ENCODE assay signal across 8 cellular contexts in genomic region chr1:6701437-6702153, GRCh38. TPM values are rescaled to one million over a fixed set of nuclear protein-coding genes. Genes with fewer than 3 reads are reported as not detected.
DNase-seq lines count a peak whose midpoint lies in the region; ATAC-seq and TF ChIP-seq lines count a peak whose summit lies in the region.

Gene DNAJC11, minus strand, starts transcription at chr1:6701816. Its CDS starts 16 bp downstream, at chr1:6701800.

- peak within 1 kb of the TSS; percentile 73 for H3K27ac ChIP-seq in KOPT-K1 (ENCODE audit: low read depth, low read length, poor library complexity, severe bottlenecking)

- peak; percentile 93 for ATAC-seq in GM21786 (IDR thresholded peaks at IDR 0.05; ENCODE audit: unreplicated experiment)
- ATAC-seq in naive thymus-derived CD8-positive, alpha-beta T cell = peak; percentile 97

- H3K4me3 ChIP-seq in fibroblast of mammary gland (ENCODE audit: control insufficient read depth, low read depth, low read length) = peak within 1 kb of the TSS; percentile 95

- DNase-seq in Daoy (ENCODE audit: low read depth) (peak; percentile 93), RKO (ENCODE audit: low spot score) (peak; percentile 92), fibroblast of mammary gland (ENCODE audit: low read depth) (peak; percentile 86)
- DNase-seq in activated T-helper 1 cell treated with anti-CD3 and anti-CD28 coated beads, Interleukin-2, amount 50 U/mL, for 16 hours (ENCODE audit: low read depth in 1 of 2, low spot score in 1 of 2) = peak; percentile 72 to 86
- DNase-seq in naive thymus-derived CD8-positive, alpha-beta T cell = peak; percentile 83 to 94 (median 93)
- peak; percentile 80 to 91 (median 85) for DNase-seq in stimulated activated naive CD4-positive, alpha-beta T cell (lab: John Stamatoyannopoulos, UW)

- peaks cover 21 to 33% (median 27%) of the 10 kb centered on the region in 4 donors for H3K4me1 Mint-ChIP-seq in naive thymus-derived CD8-positive, alpha-beta T cell

- H3K4me3 Mint-ChIP-seq in naive thymus-derived CD8-positive, alpha-beta T cell = peak within 1 kb of the TSS; percentile 80 to 96 (median 94)

- peak within 1 kb of the TSS; percentile 82 to 97 (median 93) for H3K27ac Mint-ChIP-seq in naive thymus-derived CD8-positive, alpha-beta T cell

- no peaks in the 10 kb centered on the region for H3K27me3 Mint-ChIP-seq in naive thymus-derived CD8-positive, alpha-beta T cell

- peaks cover 0 to 8% (median 0%) of the 10 kb centered on the region in 3 donors for H3K36me3 Mint-ChIP-seq in naive thymus-derived CD8-positive, alpha-beta T cell

- peaks cover 9% of the 10 kb centered on the region for H3K36me3 ChIP-seq in KOPT-K1 (ENCODE audit: insufficient read depth, low read length)

- POLR2A ChIA-PET in naive thymus-derived CD8-positive, alpha-beta T cell (lab: Charles Lee) = interaction anchor here (0.6 to 1.5 kb wide), 8 partner anchors 9 to 210 kb away, joined by 3 to 7 read pairs (median 4); partner anchors contain the start of genes CAMTA1, NOL9, PLEKHG5 and TAS1R1

- no peaks in the 10 kb centered on the region for H3K9me3 ChIP-seq in KOPT-K1 (ENCODE audit: insufficient read depth, low read length, poor library complexity, severe bottlenecking)

- TF ChIP-seq CTCF in fibroblast of mammary gland (conservative IDR thresholded peaks at IDR 0.05; ENCODE audit: control insufficient read depth, insufficient read depth, low read depth, low read length) = no peak

- no peaks in the 10 kb centered on the region for H3K9me3 Mint-ChIP-seq in naive thymus-derived CD8-positive, alpha-beta T cell

RNA-seq across cellular contexts. Expression of gene DNAJC11, which starts in this region (rescaled TPM):
- total RNA-seq in Daoy (2014; rRNA removed; shearing (Covaris generic)) = 45.7 and 48.3 TPM in 2 replicates
- total RNA-seq in naive thymus-derived CD8-positive, alpha-beta T cell = 10 to 100 TPM; 44.9 to 47.4 TPM
- 10 to 100 TPM; 13.2 to 22.5 (median 19.5) TPM for polyA plus RNA-seq in naive thymus-derived CD8-positive, alpha-beta T cell

Comparison
In these comparisons a context has a peak if more than half of its experiments do, and no peak if none do; other contexts are left out.
1. Peak in every context shown above with its lines: DNase-seq, ATAC-seq, H3K4me3 ChIP-seq and H3K27ac ChIP-seq.